In genomic region chr3:47380601-47381316, GRCh38 we compare ENCODE assay signal across 8 cellular contexts. TPM values are rescaled to one million over a fixed set of nuclear protein-coding genes. Genes with fewer than 3 reads are reported as not detected.
A peak's percentile ranks its signal among the peaks of the same experiment; 100 is the strongest.
DNase-seq lines count a peak whose midpoint lies in the region; ATAC-seq and TF ChIP-seq lines count a peak whose summit lies in the region.

PTPN23 (plus strand) TSS chr3:47381021; CDS start chr3:47381097, 76 bp downstream.

- H3K4me3 Mint-ChIP-seq in T-helper 1 cell treated with Interleukin-12 subunit alpha and Interleukin-12 subunit beta and Interleukin-4 antibody, amounts not matched to agents 30 μg/mL and 1 μg/mL, for 36 hours: peak within 1 kb of the TSS; percentile 99

- H3K4me3 ChIP-seq in heart right ventricle (peak within 1 kb of the TSS; percentile 70 to 96 (median 92)), upper lobe of right lung (peak within 1 kb of the TSS; percentile 74)

- H3K27me3 Mint-ChIP-seq in T-helper 1 cell treated with Interleukin-12 subunit alpha and Interleukin-12 subunit beta and Interleukin-4 antibody, amounts not matched to agents 30 μg/mL and 1 μg/mL, for 36 hours (ENCODE audit: low read depth): no peaks in the 10 kb centered on the region

- H3K27ac Mint-ChIP-seq in T-helper 1 cell treated with Interleukin-12 subunit alpha and Interleukin-12 subunit beta and Interleukin-4 antibody, amounts not matched to agents 30 μg/mL and 1 μg/mL, for 36 hours: peak within 1 kb of the TSS; percentile 100

- no peaks in the 10 kb centered on the region for H3K9me3 ChIP-seq in heart right ventricle
- H3K9me3 ChIP-seq in upper lobe of right lung: no peaks in the 10 kb centered on the region

- peaks cover 13% of the 10 kb centered on the region for H3K36me3 Mint-ChIP-seq in T-helper 1 cell treated with Interleukin-12 subunit alpha and Interleukin-12 subunit beta and Interleukin-4 antibody, amounts not matched to agents 30 μg/mL and 1 μg/mL, for 36 hours (ENCODE audit: low read depth)

- in situ Hi-C loops in GM13977 (cut with MboI; ENCODE audit: low pct_unique_long_range_greater_than_20kb, low sequenced_read_pairs, unreplicated experiment): no loop called here

- peak; percentile 67 for ATAC-seq in HG02884 (IDR thresholded peaks at IDR 0.05; ENCODE audit: unreplicated experiment)
- ATAC-seq in heart right ventricle: peak; percentile 92 to 97 (median 94)
- ATAC-seq in upper lobe of right lung: peak; percentile 93

- H3K9me3 Mint-ChIP-seq in T-helper 1 cell treated with Interleukin-12 subunit alpha and Interleukin-12 subunit beta and Interleukin-4 antibody, amounts not matched to agents 30 μg/mL and 1 μg/mL, for 36 hours: no peaks in the 10 kb centered on the region

- peak; percentile 97 for DNase-seq in GM13977 (ENCODE audit: low spot score)
- peak; percentile 75 for DNase-seq in NCI-H1694 (lab: John Stamatoyannopoulos, UW)
- peak; percentile 98 for DNase-seq in amniotic stem cell (lab: John Stamatoyannopoulos, UW)
- peak; percentile 99 for DNase-seq in heart right ventricle
- DNase-seq in posterior vena cava (ENCODE audit: low spot score): peak; percentile 100
- DNase-seq in upper lobe of right lung: peak; percentile 100

- 0 to 1% methylated on average over 59 to 61 of the region's 61 CpGs for WGBS in heart right ventricle, 2 donors

- H3K27me3 ChIP-seq in heart right ventricle (no peaks in the 10 kb centered on the region), upper lobe of right lung (no peaks in the 10 kb centered on the region)

- peaks cover 8 to 56% (median 36%) of the 10 kb centered on the region in 9 donors for H3K4me1 ChIP-seq in heart right ventricle
- H3K4me1 ChIP-seq in upper lobe of right lung: peaks cover 26% of the 10 kb centered on the region

- peaks cover 34% of the 10 kb centered on the region for H3K4me1 Mint-ChIP-seq in T-helper 1 cell treated with Interleukin-12 subunit alpha and Interleukin-12 subunit beta and Interleukin-4 antibody, amounts not matched to agents 30 μg/mL and 1 μg/mL, for 36 hours (ENCODE audit: low read depth)

- intact Hi-C loops in heart right ventricle (cut with DNase I): no loop called here
- intact Hi-C loops in posterior vena cava (cut with DNase I): no loop called here
- intact Hi-C loops in upper lobe of right lung (cut with DNase I): no loop called here

- H3K36me3 ChIP-seq in heart right ventricle (peaks cover 0 to 10% (median 0%) of the 10 kb centered on the region in 9 donors), upper lobe of right lung (no peaks in the 10 kb centered on the region)

- TF ChIP-seq CTCF in GM13977 (IDR thresholded peaks at IDR 0.05; ENCODE audit: extremely low read depth, insufficient read depth, missing control alignments) (no peak), heart right ventricle (IDR thresholded peaks at IDR 0.05) (no peak), upper lobe of right lung (IDR thresholded peaks at IDR 0.05) (no peak)

- H3K27ac ChIP-seq in heart right ventricle (peak within 1 kb of the TSS; percentile 83 to 97 (median 94)), upper lobe of right lung (peak within 1 kb of the TSS; percentile 91)

RNA-seq across cellular contexts. Expression of gene PTPN23, which starts in this region (rescaled TPM):
- total RNA-seq in heart right ventricle (10 to 100 TPM; 16.4 to 23.4 (median 19.6) TPM), posterior vena cava (10 to 100 TPM; 30.8 to 32.4 TPM), upper lobe of right lung (56.2 TPM)
- polyA plus RNA-seq in heart right ventricle: 10 to 100 TPM in 1 of 2 donors, 1 to 10 TPM in 1; 9.2 to 23.0 TPM

Comparison
In these comparisons a context has a peak if more than half of its experiments do, and no peak if none do; other contexts are left out.
1. Peak in every context shown above with its lines: DNase-seq, ATAC-seq, H3K4me3 ChIP-seq and H3K27ac ChIP-seq.